11 cellular contexts compared by ENCODE assay signal in the genomic region with DNA sequence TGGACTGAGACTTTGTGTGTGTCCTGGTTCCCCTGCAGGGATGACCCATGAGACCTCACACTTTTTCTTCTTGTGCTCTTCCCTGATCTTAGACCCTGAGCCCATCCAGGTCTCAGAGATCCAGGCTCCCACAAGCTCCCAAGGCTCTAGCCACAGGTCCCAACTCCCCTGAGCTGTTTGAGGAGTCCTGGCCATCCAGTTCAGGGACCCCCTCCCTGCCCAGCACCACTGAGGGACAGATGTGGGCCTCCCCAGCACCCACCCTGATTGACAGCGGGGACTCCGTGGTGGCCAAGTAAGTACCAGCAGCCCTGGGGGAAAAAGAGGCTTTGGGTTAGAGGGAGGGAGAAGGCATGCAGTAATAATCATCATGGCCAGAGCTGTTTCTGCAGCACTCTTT. TPM values are rescaled to one million over a fixed set of nuclear protein-coding genes. Genes with fewer than 3 reads are reported as not detected.
DNase-seq lines count a peak whose midpoint lies in the region; ATAC-seq and TF ChIP-seq lines count a peak whose summit lies in the region.
"Had no signal": no experiment of that assay in that cellular context is flagged by ENCODE, and none has a peak within 500 bp of the region (broad histone marks: within the 10 kb centered on the region; RNA-seq: fewer than 3 reads in every experiment).

No MANE protein-coding gene starts in this region.

- intact Hi-C loops in activated CD4-positive, alpha-beta T cell treated with anti-CD3 and anti-CD28 coated beads, Interleukin-2, amount 10 ng/mL, durations not matched to agents 24 days and 14 days (cut with micrococcal nuclease), result loop anchor here (5.0 kb wide), 2 partner anchors 67 to 143 kb away; a partner anchor contains a TSS

- no peak for DNase-seq in activated CD4-positive, alpha-beta T cell treated with anti-CD3 and anti-CD28 coated beads, Interleukin-2, amount 10 ng/mL, durations not matched to agents 24 days and 14 days
- DNase-seq in activated CD4-positive, alpha-beta T cell treated with anti-CD3 and anti-CD28 coated beads for 1 hour, result no peak
- DNase-seq in HFF-Myc (ENCODE audit: extremely low read depth, low read depth), result no peak
- DNase-seq in activated naive CD8-positive, alpha-beta T cell treated with anti-CD3 and anti-CD28 coated beads, Interleukin-2, amount 10 ng/mL, durations not matched to agents 7 days and 5 days, result no peak
- DNase-seq in hypothalamus (lab: John Stamatoyannopoulos, UW), result no peak
- no peak for DNase-seq in SHP77 treated with DMSO at 0.1 percent for 48 hours (lab: John Stamatoyannopoulos, UW)
- DNase-seq in kidney tubule cell (ENCODE audit: low spot score), result no peak
- DNase-seq: left lung; NK-92 treated with Interleukin-12 subunit alpha and Interleukin-12 subunit beta, amount 100 ng/mL, for 24 hours; upper lobe of right lung had no signal

- peaks cover 32% of the 10 kb centered on the region for H3K36me3 Mint-ChIP-seq in activated CD4-positive, alpha-beta T cell treated with anti-CD3 and anti-CD28 coated beads, Interleukin-2, amount 10 ng/mL, durations not matched to agents 24 days and 14 days (ENCODE audit: low read depth)
- peaks cover 25% of the 10 kb centered on the region for H3K36me3 Mint-ChIP-seq in activated naive CD8-positive, alpha-beta T cell treated with anti-CD3 and anti-CD28 coated beads, Interleukin-2, amount 10 ng/mL, durations not matched to agents 7 days and 5 days
- H3K36me3 Mint-ChIP-seq in nephron (ENCODE audit: low read depth), result peaks cover 21% of the 10 kb centered on the region

- H3K27ac Mint-ChIP-seq in activated CD4-positive, alpha-beta T cell treated with anti-CD3 and anti-CD28 coated beads, Interleukin-2, amount 10 ng/mL, durations not matched to agents 24 days and 14 days, result no peak overlapping the region
- H3K27ac Mint-ChIP-seq in activated naive CD8-positive, alpha-beta T cell treated with anti-CD3 and anti-CD28 coated beads, Interleukin-2, amount 10 ng/mL, durations not matched to agents 7 days and 5 days, result no peak overlapping the region
- H3K27ac Mint-ChIP-seq in nephron, result peak overlapping the region in 2 of 3 experiments; percentile 65 to 93

- peaks cover 25% of the 10 kb centered on the region for H3K4me1 Mint-ChIP-seq in activated CD4-positive, alpha-beta T cell treated with anti-CD3 and anti-CD28 coated beads, Interleukin-2, amount 10 ng/mL, durations not matched to agents 24 days and 14 days
- peaks cover 23% of the 10 kb centered on the region for H3K4me1 Mint-ChIP-seq in activated naive CD8-positive, alpha-beta T cell treated with anti-CD3 and anti-CD28 coated beads, Interleukin-2, amount 10 ng/mL, durations not matched to agents 7 days and 5 days
- peaks cover 31% of the 10 kb centered on the region for H3K4me1 Mint-ChIP-seq in nephron

- H3K4me3 Mint-ChIP-seq in activated CD4-positive, alpha-beta T cell treated with anti-CD3 and anti-CD28 coated beads, Interleukin-2, amount 10 ng/mL, durations not matched to agents 24 days and 14 days, result peak overlapping the region; percentile 95
- H3K4me3 Mint-ChIP-seq in activated naive CD8-positive, alpha-beta T cell treated with anti-CD3 and anti-CD28 coated beads, Interleukin-2, amount 10 ng/mL, durations not matched to agents 7 days and 5 days, result peak overlapping the region; percentile 90
- peak overlapping the region; percentile 92 to 97 (median 95) for H3K4me3 Mint-ChIP-seq in nephron

- no peak for ATAC-seq in activated naive CD8-positive, alpha-beta T cell treated with anti-CD3 and anti-CD28 coated beads, Interleukin-2, amount 10 ng/mL, durations not matched to agents 7 days and 5 days (ENCODE audit: low read depth)
- ATAC-seq: left lung, upper lobe of right lung had no signal

- POLR2A ChIA-PET in activated naive CD8-positive, alpha-beta T cell treated with anti-CD3 and anti-CD28 coated beads, Interleukin-2, amount 10 ng/mL, durations not matched to agents 7 days and 5 days (lab: Charles Lee), result interaction anchor here (0.9 to 1.9 kb wide), 3 partner anchors 11 to 19 kb away, joined by 4 to 6 read pairs (median 4); a partner anchor contains a TSS

- peak overlapping the region; percentile 97; the same call in 1 of the 2 replicates for H3K4me3 ChIP-seq in HFF-Myc (replicated peaks; ENCODE audit: low read depth, low read length)
- H3K4me3 ChIP-seq: upper lobe of right lung had no signal

- H3K27me3 Mint-ChIP-seq in activated CD4-positive, alpha-beta T cell treated with anti-CD3 and anti-CD28 coated beads, Interleukin-2, amount 10 ng/mL, durations not matched to agents 24 days and 14 days, result peaks cover 2% of the 10 kb centered on the region
- peaks cover 3% of the 10 kb centered on the region for H3K27me3 Mint-ChIP-seq in activated naive CD8-positive, alpha-beta T cell treated with anti-CD3 and anti-CD28 coated beads, Interleukin-2, amount 10 ng/mL, durations not matched to agents 7 days and 5 days
- H3K27me3 Mint-ChIP-seq in nephron (ENCODE audit: low read depth), result peaks cover 10% of the 10 kb centered on the region

- TF ChIP-seq CTCF in HFF-Myc (IDR thresholded peaks at IDR 0.05; ENCODE audit: low read depth, low read length, missing control alignments), result no peak
- TF ChIP-seq CTCF in nephron (IDR thresholded peaks at IDR 0.05; ENCODE audit: unreplicated experiment in 3 of 3), result no peak

- H3K9me3 Mint-ChIP-seq in activated CD4-positive, alpha-beta T cell treated with anti-CD3 and anti-CD28 coated beads, Interleukin-2, amount 10 ng/mL, durations not matched to agents 24 days and 14 days, result no peaks in the 10 kb centered on the region
- no peaks in the 10 kb centered on the region for H3K9me3 Mint-ChIP-seq in activated naive CD8-positive, alpha-beta T cell treated with anti-CD3 and anti-CD28 coated beads, Interleukin-2, amount 10 ng/mL, durations not matched to agents 7 days and 5 days
- no peaks in the 10 kb centered on the region for H3K9me3 Mint-ChIP-seq in nephron

RNA-seq across cellular contexts. Expression of a gene that starts 1.7 kb away (rescaled TPM):
- 35.2 and 43.6 TPM in 2 replicates for total RNA-seq in activated CD4-positive, alpha-beta T cell treated with anti-CD3 and anti-CD28 coated beads, Interleukin-2, amount 10 ng/mL, durations not matched to agents 24 days and 14 days
- total RNA-seq in activated naive CD8-positive, alpha-beta T cell treated with anti-CD3 and anti-CD28 coated beads, Interleukin-2, amount 10 ng/mL, durations not matched to agents 7 days and 5 days, result 10 to 100 TPM; 53.0 to 59.9 TPM

RNA-seq across cellular contexts. Expression of a gene that starts 2.9 kb away (rescaled TPM):
- total RNA-seq in activated CD4-positive, alpha-beta T cell treated with anti-CD3 and anti-CD28 coated beads, Interleukin-2, amount 10 ng/mL, durations not matched to agents 24 days and 14 days, result 0.42 TPM in 1 of 2 replicates, not detected in the other
- total RNA-seq in activated naive CD8-positive, alpha-beta T cell treated with anti-CD3 and anti-CD28 coated beads, Interleukin-2, amount 10 ng/mL, durations not matched to agents 7 days and 5 days, result under 1 TPM in 1 of 2 experiments, not detected in 1; 0.36 TPM

RNA-seq across cellular contexts. Expression of a gene that starts 11.3 kb away (rescaled TPM):
- 7.7 and 11.1 TPM in 2 replicates for total RNA-seq in activated CD4-positive, alpha-beta T cell treated with anti-CD3 and anti-CD28 coated beads, Interleukin-2, amount 10 ng/mL, durations not matched to agents 24 days and 14 days
- 10 to 100 TPM; 18.3 to 22.4 TPM for total RNA-seq in activated naive CD8-positive, alpha-beta T cell treated with anti-CD3 and anti-CD28 coated beads, Interleukin-2, amount 10 ng/mL, durations not matched to agents 7 days and 5 days

RNA-seq across cellular contexts. Expression of a gene that starts 14.2 kb away (rescaled TPM):
- total RNA-seq in activated CD4-positive, alpha-beta T cell treated with anti-CD3 and anti-CD28 coated beads, Interleukin-2, amount 10 ng/mL, durations not matched to agents 24 days and 14 days, result 44.9 and 46.7 TPM in 2 replicates
- 10 to 100 TPM; 35.7 to 36.3 TPM for total RNA-seq in activated naive CD8-positive, alpha-beta T cell treated with anti-CD3 and anti-CD28 coated beads, Interleukin-2, amount 10 ng/mL, durations not matched to agents 7 days and 5 days

RNA-seq across cellular contexts. Expression of a gene that starts 14.5 kb away (rescaled TPM):
- 26.9 and 28.2 TPM in 2 replicates for total RNA-seq in activated CD4-positive, alpha-beta T cell treated with anti-CD3 and anti-CD28 coated beads, Interleukin-2, amount 10 ng/mL, durations not matched to agents 24 days and 14 days
- 10 to 100 TPM; 31.9 to 33.1 TPM for total RNA-seq in activated naive CD8-positive, alpha-beta T cell treated with anti-CD3 and anti-CD28 coated beads, Interleukin-2, amount 10 ng/mL, durations not matched to agents 7 days and 5 days

Comparison
In these comparisons a context has a peak if more than half of its experiments do, and no peak if none do; other contexts are left out.
1. H3K27ac Mint-ChIP-seq: peak in nephron (2 of 3); none in activated CD4-positive, alpha-beta T cell treated with anti-CD3 and anti-CD28 coated beads, Interleukin-2, amount 10 ng/mL, durations not matched to agents 24 days and 14 days (single experiment) and activated naive CD8-positive, alpha-beta T cell treated with anti-CD3 and anti-CD28 coated beads, Interleukin-2, amount 10 ng/mL, durations not matched to agents 7 days and 5 days (single experiment).
2. Peak in every context shown above with its lines, with median percentiles within 50 percentile points of each other: H3K4me3 Mint-ChIP-seq.